In genomic region chr3:172751188-172751571, GRCh38 we compare ENCODE assay signal across 8 cellular contexts. TPM values are rescaled to one million over a fixed set of nuclear protein-coding genes. Genes with fewer than 3 reads are reported as not detected.
DNase-seq lines count a peak whose midpoint lies in the region; ATAC-seq and TF ChIP-seq lines count a peak whose summit lies in the region.

No MANE protein-coding gene starts in this region.

- no peak for ATAC-seq in activated CD8-positive, alpha-beta memory T cell treated with anti-CD3 and anti-CD28 coated beads, Interleukin-2, amount 10 ng/mL, durations not matched to agents 7 days and 5 days
- peak; percentile 15 for ATAC-seq in HG02571 (IDR thresholded peaks at IDR 0.05; ENCODE audit: unreplicated experiment)
- ATAC-seq in left lung, result peak; percentile 42

- CTCF ChIA-PET in activated CD8-positive, alpha-beta memory T cell treated with anti-CD3 and anti-CD28 coated beads, Interleukin-2, amount 10 ng/mL, durations not matched to agents 7 days and 5 days (lab: Charles Lee), result interaction anchor here (1.0 to 1.9 kb wide), 7 partner anchors 10 to 168 kb away, joined by 3 to 10 read pairs (median 4); no protein-coding TSS in a partner anchor

- no peaks in the 10 kb centered on the region for H3K27me3 ChIP-seq in breast epithelium
- no peaks in the 10 kb centered on the region for H3K27me3 ChIP-seq in left lung
- H3K27me3 ChIP-seq in tibial artery, result no peaks in the 10 kb centered on the region

- H3K36me3 Mint-ChIP-seq in activated CD8-positive, alpha-beta memory T cell treated with anti-CD3 and anti-CD28 coated beads, Interleukin-2, amount 10 ng/mL, durations not matched to agents 7 days and 5 days, result peaks cover 40% of the 10 kb centered on the region

- no peaks in the 10 kb centered on the region for H3K9me3 ChIP-seq in breast epithelium
- no peaks in the 10 kb centered on the region for H3K9me3 ChIP-seq in left lung
- H3K9me3 ChIP-seq in tibial artery, result no peaks in the 10 kb centered on the region

- peak overlapping the region; percentile 65 to 92 (median 71) for H3K4me3 ChIP-seq in breast epithelium
- H3K4me3 ChIP-seq in left lung, result peak overlapping the region; percentile 80 to 90
- peak overlapping the region; percentile 73 to 84 for H3K4me3 ChIP-seq in tibial artery

- H3K4me1 Mint-ChIP-seq in activated CD8-positive, alpha-beta memory T cell treated with anti-CD3 and anti-CD28 coated beads, Interleukin-2, amount 10 ng/mL, durations not matched to agents 7 days and 5 days, result peaks cover 38% of the 10 kb centered on the region

- no peak for TF ChIP-seq POLR2A in breast epithelium (IDR thresholded peaks at IDR 0.05)

- no peaks in the 10 kb centered on the region for H3K36me3 ChIP-seq in breast epithelium
- H3K36me3 ChIP-seq in left lung, result peaks cover 0 to 10% of the 10 kb centered on the region in 2 donors
- H3K36me3 ChIP-seq in tibial artery, result no peaks in the 10 kb centered on the region

- intact Hi-C loops in breast epithelium (cut with DNase I; ENCODE audit: low total_unique reads), result no loop called here
- intact Hi-C loops in left lung (cut with DNase I), result no loop called here
- intact Hi-C loops in tibial artery (cut with DNase I; ENCODE audit: low total_unique reads), result no loop called here

- no peak for DNase-seq in activated CD8-positive, alpha-beta memory T cell treated with anti-CD3 and anti-CD28 coated beads, Interleukin-2, amount 10 ng/mL, durations not matched to agents 7 days and 5 days
- no peak for DNase-seq in activated CD8-positive, alpha-beta memory T cell treated with anti-CD3 and anti-CD28 coated beads, Interleukin-2, amount 50 U/mL, for 48 hours
- peak; percentile 66 for DNase-seq in NOMO-1 treated with dmso at 0.1 percent for 144 hours (lab: John Stamatoyannopoulos, UW; ENCODE audit: unreplicated experiment)
- DNase-seq in breast epithelium (ENCODE audit: low spot score in 2 of 2), result no peak
- no peak for DNase-seq in left lung
- no peak for DNase-seq in tibial artery
- no peak for DNase-seq in OCI-M2 (lab: John Stamatoyannopoulos, UW; ENCODE audit: unreplicated experiment)

- H3K27ac ChIP-seq in breast epithelium (peak overlapping the region; percentile 77 to 85), left lung (peak overlapping the region; percentile 91 to 92), tibial artery (peak overlapping the region; percentile 36 to 62)

- H3K4me1 ChIP-seq in breast epithelium (peaks cover 0 to 7% of the 10 kb centered on the region in 2 donors), left lung (peaks cover 6 to 31% of the 10 kb centered on the region in 2 donors), tibial artery (peaks cover 0 to 18% (median 11%) of the 10 kb centered on the region in 4 donors)

- peak overlapping the region; percentile 88 for H3K4me3 Mint-ChIP-seq in activated CD8-positive, alpha-beta memory T cell treated with anti-CD3 and anti-CD28 coated beads, Interleukin-2, amount 10 ng/mL, durations not matched to agents 7 days and 5 days

- peaks cover 2% of the 10 kb centered on the region for H3K27me3 Mint-ChIP-seq in activated CD8-positive, alpha-beta memory T cell treated with anti-CD3 and anti-CD28 coated beads, Interleukin-2, amount 10 ng/mL, durations not matched to agents 7 days and 5 days

- no peaks in the 10 kb centered on the region for H3K9me3 Mint-ChIP-seq in activated CD8-positive, alpha-beta memory T cell treated with anti-CD3 and anti-CD28 coated beads, Interleukin-2, amount 10 ng/mL, durations not matched to agents 7 days and 5 days (ENCODE audit: low read depth)

- peak overlapping the region; percentile 98 for H3K27ac Mint-ChIP-seq in activated CD8-positive, alpha-beta memory T cell treated with anti-CD3 and anti-CD28 coated beads, Interleukin-2, amount 10 ng/mL, durations not matched to agents 7 days and 5 days

- TF ChIP-seq CTCF in breast epithelium (IDR thresholded peaks at IDR 0.05) (no peak), left lung (IDR thresholded peaks at IDR 0.05) (no peak), tibial artery (IDR thresholded peaks at IDR 0.05) (no peak)

RNA-seq across cellular contexts. Expression of gene ECT2, which starts 0.7 kb away (rescaled TPM):
- total RNA-seq in activated CD8-positive, alpha-beta memory T cell treated with anti-CD3 and anti-CD28 coated beads, Interleukin-2, amount 10 ng/mL, durations not matched to agents 7 days and 5 days, result 10 to 100 TPM; 73.4 to 82.8 TPM
- total RNA-seq in breast epithelium (10 to 100 TPM in 2 of 3 donors, 1 to 10 TPM in 1; 8.5 to 20.1 (median 15.4) TPM), left lung (10 to 100 TPM; 23.1 to 29.7 TPM)

RNA-seq across cellular contexts. Expression of gene NCEH1, which starts 40.3 kb away (rescaled TPM):
- 10 to 100 TPM in 1 of 2 experiments, 1 to 10 TPM in 1; 8.8 to 11.4 TPM for total RNA-seq in activated CD8-positive, alpha-beta memory T cell treated with anti-CD3 and anti-CD28 coated beads, Interleukin-2, amount 10 ng/mL, durations not matched to agents 7 days and 5 days
- total RNA-seq in breast epithelium, result 10 to 100 TPM in 2 of 3 donors, 1 to 10 TPM in 1; 8.5 to 23.9 (median 10.4) TPM
- 10 to 100 TPM; 36.4 to 66.6 TPM for total RNA-seq in left lung
